Comparison of ENCODE assay signal across 21 cellular contexts in the genomic region with DNA sequence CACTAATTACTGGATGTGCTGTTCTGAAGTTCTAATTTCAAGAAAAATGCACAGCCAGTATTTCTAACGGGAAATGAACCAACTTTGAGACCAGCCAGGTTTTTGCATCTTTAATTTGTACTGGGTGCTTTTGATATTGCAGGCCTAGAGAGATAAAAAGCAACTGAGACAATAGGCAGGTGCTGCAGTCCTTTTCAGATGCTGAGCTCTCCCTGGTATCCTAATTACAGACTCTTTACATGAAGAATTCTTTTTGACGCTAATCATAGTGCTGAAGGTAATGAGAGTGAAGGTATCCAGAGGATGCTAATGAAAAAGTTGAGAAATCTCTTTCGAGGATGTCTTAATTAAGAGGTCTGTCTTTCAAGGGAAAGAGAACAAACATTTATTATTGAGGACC.
"Had no signal": no experiment of that assay in that cellular context is flagged by ENCODE, and none has a peak within 500 bp of the region (broad histone marks: within the 10 kb centered on the region; RNA-seq: fewer than 3 reads in every experiment).

No MANE protein-coding gene starts in this region.

- H3K27ac ChIP-seq: HL-60, KMS-11 had no signal

- H3K27ac Mint-ChIP-seq: IgD-negative memory B cell, T-cell had no signal

- FAIRE-seq: HTR-8/SVneo, K562, RCC 7860 had no signal

- H3K4me3 ChIP-seq: K562 had no signal

- H3K4me1 Mint-ChIP-seq: IgD-negative memory B cell, T-cell had no signal

- H3K9me3 ChIP-seq: SK-N-SH had no signal

- H3K9ac ChIP-seq: KMS-11, SK-N-SH had no signal

- H3K36me3 Mint-ChIP-seq: T-cell had no signal

- DNase-seq: Kasumi-1, MM.1S, NCI-H1092 treated with DMSO at 0.1 percent for 48 hours, NCI-H1694, NCI-H187 treated with DMSO at 0.1 percent for 48 hours, NCI-H2029 treated with DMSO at 0.1 percent for 48 hours, NCI-H2171 treated with DMSO at 0.1 percent for 48 hours, NCI-H524, NCI-H526 treated with DMSO at 0.1 percent for 48 hours, NCI-H774, Right ventricle myocardium superior, RPMI8226, SK-N-SH, SW 1271, T-cell had no signal

- H3K27me3 Mint-ChIP-seq: T-cell had no signal

- H3K4me2 ChIP-seq: KMS-11, SK-N-SH had no signal

- H3K4me3 Mint-ChIP-seq: IgD-negative memory B cell, T-cell had no signal
